Comparison of ENCODE assay signal across 1 cellular context in genomic region chr12:92297932-92298681, GRCh38.
TF ChIP-seq lines count a peak whose summit lies in the region.

No MANE protein-coding gene starts in this region.

TF ChIP-seq in GM23338, 12 proteins besides CTCF, POLR2A, EP300 and RAD21 (continued from another document):
- TF ChIP-seq ZNF462 (CRISPR knock-in tag; IDR thresholded peaks at IDR 0.05) (no peak), STAT1 (IDR thresholded peaks at IDR 0.05; ENCODE audit: unreplicated experiment) (no peak), CREB1 (CRISPR knock-in tag; IDR thresholded peaks at IDR 0.05; ENCODE audit: low read depth) (no peak), JUNB (IDR thresholded peaks at IDR 0.05; ENCODE audit: unreplicated experiment) (no peak), EZH2 (IDR thresholded peaks at IDR 0.05; ENCODE audit: low read depth, unreplicated experiment) (no peak), NANOG (IDR thresholded peaks at IDR 0.05; ENCODE audit: borderline replicate concordance) (no peak)
